In the genomic region with DNA sequence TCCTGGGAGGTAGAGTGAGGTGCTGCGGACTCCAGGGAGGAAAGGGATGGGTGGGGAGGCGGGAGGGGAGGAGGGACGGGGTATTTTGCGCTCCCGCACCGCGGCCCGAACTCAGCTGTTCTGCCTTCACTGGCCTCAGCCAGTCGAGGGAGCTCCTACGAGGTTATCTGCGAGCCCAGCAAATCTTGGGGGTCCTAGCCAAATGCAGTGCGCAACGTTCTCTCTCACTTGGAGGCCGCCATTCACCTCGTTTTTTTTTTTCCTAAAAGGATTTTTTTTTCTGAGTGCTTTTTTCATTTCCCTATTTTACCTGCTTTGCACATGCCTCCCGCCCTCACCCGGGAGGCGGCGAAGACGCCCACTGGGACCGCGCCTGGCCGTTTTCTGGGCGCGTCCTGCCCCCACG, we compare ENCODE assay signal across 8 cellular contexts. TPM values are rescaled to one million over a fixed set of nuclear protein-coding genes. Genes with fewer than 3 reads are reported as not detected.
DNase-seq lines count a peak whose midpoint lies in the region; ATAC-seq and TF ChIP-seq lines count a peak whose summit lies in the region.

No MANE protein-coding gene starts in this region.

- DNase-seq in DMS79 treated with DMSO at 0.1 percent for 48 hours (lab: John Stamatoyannopoulos, UW), result peak; percentile 30
- DNase-seq in DMS79 (lab: John Stamatoyannopoulos, UW), result no peak
- no peak for DNase-seq in WTC11 (ENCODE audit: low spot score)
- peak; percentile 31 for DNase-seq in glutamatergic neuron
- no peak for DNase-seq in smooth muscle cell (lab: John Stamatoyannopoulos, UW; ENCODE audit: unreplicated experiment)
- DNase-seq in AG20443 (ENCODE audit: low spot score), result no peak
- no peak for DNase-seq in NCI-H748 treated with DMSO at 0.1 percent for 48 hours (lab: John Stamatoyannopoulos, UW)

- peaks cover 30% of the 10 kb centered on the region for H3K79me2 ChIP-seq in smooth muscle cell (ENCODE audit: low read depth)

- 2% methylated on average over 18 of the region's 26 CpGs for WGBS in smooth muscle cell (ENCODE audit: low lambda C conversion rate)

- H3K4me2 ChIP-seq in smooth muscle cell, result peak overlapping the region; percentile 99

- no peak for ATAC-seq in WTC11
- ATAC-seq in HG03196 (IDR thresholded peaks at IDR 0.05; ENCODE audit: unreplicated experiment), result no peak

- peak overlapping the region; percentile 36 for H3K9ac ChIP-seq in smooth muscle cell (ENCODE audit: low read depth)

- TF ChIP-seq CTCF in WTC11 (IDR thresholded peaks at IDR 0.05) (no peak), glutamatergic neuron (IDR thresholded peaks at IDR 0.05; ENCODE audit: partially characterized antibody, unreplicated experiment) (no peak), smooth muscle cell (IDR thresholded peaks at IDR 0.05; ENCODE audit: borderline replicate concordance, insufficient read depth, poor library complexity, severe bottlenecking) (no peak)

- peaks cover 28% of the 10 kb centered on the region for H3K27me3 ChIP-seq in smooth muscle cell (ENCODE audit: low read depth)

- no peaks in the 10 kb centered on the region for H3K9me3 Mint-ChIP-seq in WTC11
- H3K9me3 Mint-ChIP-seq in glutamatergic neuron (ENCODE audit: unreplicated experiment), result peaks cover 12% of the 10 kb centered on the region

- H4K20me1 ChIP-seq in smooth muscle cell (ENCODE audit: low read depth), result peaks cover 35% of the 10 kb centered on the region

- H3K27ac ChIP-seq in smooth muscle cell (ENCODE audit: low read depth), result peak overlapping the region; percentile 33

- H3K27ac Mint-ChIP-seq in WTC11 (no peak overlapping the region), glutamatergic neuron (ENCODE audit: unreplicated experiment) (no peak overlapping the region)

- peaks cover 54% of the 10 kb centered on the region for H3K27me3 Mint-ChIP-seq in WTC11 (ENCODE audit: low read depth)
- H3K27me3 Mint-ChIP-seq in glutamatergic neuron (ENCODE audit: unreplicated experiment), result peaks cover 20% of the 10 kb centered on the region

- H3K4me3 ChIP-seq in smooth muscle cell, result peak overlapping the region; percentile 88

- H3K4me1 Mint-ChIP-seq in WTC11 (peaks cover 39% of the 10 kb centered on the region), glutamatergic neuron (ENCODE audit: low read depth, unreplicated experiment) (peaks cover 10% of the 10 kb centered on the region)

- H3K4me3 Mint-ChIP-seq in WTC11, result peak overlapping the region; percentile 71
- peak overlapping the region; percentile 83 for H3K4me3 Mint-ChIP-seq in glutamatergic neuron (ENCODE audit: unreplicated experiment)

- H3K36me3 Mint-ChIP-seq in WTC11 (peaks cover 10% of the 10 kb centered on the region), glutamatergic neuron (ENCODE audit: unreplicated experiment) (no peaks in the 10 kb centered on the region)

- POLR2A ChIA-PET in WTC11 (lab: Charles Lee), result interaction anchor here (1.7 kb wide), 1 partner anchor 13 kb away, joined by 5 read pairs; no protein-coding TSS in a partner anchor

- CTCF ChIA-PET in WTC11 (lab: Charles Lee), result interaction anchor here (0.8 to 2.1 kb wide), 3 partner anchors 13 to 106 kb away, joined by 3 to 6 read pairs (median 5); no protein-coding TSS in a partner anchor

- peak overlapping the region; percentile 91 for H2AFZ ChIP-seq in smooth muscle cell (ENCODE audit: low read depth)

- H3K4me1 ChIP-seq in smooth muscle cell (ENCODE audit: low read depth), result peaks cover 28% of the 10 kb centered on the region

- no peaks in the 10 kb centered on the region for H3K36me3 ChIP-seq in smooth muscle cell (ENCODE audit: low read depth)

- no peaks in the 10 kb centered on the region for H3F3A ChIP-seq in smooth muscle cell (ENCODE audit: low read depth)

- H3K9me3 ChIP-seq in smooth muscle cell (replicated peaks; ENCODE audit: low read depth), result no peaks in the 10 kb centered on the region

TF ChIP-seq in WTC11, 78 proteins besides CTCF, POLR2A, EP300 and RAD21 (continues in another document):
- no peak for TF ChIP-seq ZNF232 (CRISPR knock-in tag; IDR thresholded peaks at IDR 0.05)
- TF ChIP-seq, protein P1, sequence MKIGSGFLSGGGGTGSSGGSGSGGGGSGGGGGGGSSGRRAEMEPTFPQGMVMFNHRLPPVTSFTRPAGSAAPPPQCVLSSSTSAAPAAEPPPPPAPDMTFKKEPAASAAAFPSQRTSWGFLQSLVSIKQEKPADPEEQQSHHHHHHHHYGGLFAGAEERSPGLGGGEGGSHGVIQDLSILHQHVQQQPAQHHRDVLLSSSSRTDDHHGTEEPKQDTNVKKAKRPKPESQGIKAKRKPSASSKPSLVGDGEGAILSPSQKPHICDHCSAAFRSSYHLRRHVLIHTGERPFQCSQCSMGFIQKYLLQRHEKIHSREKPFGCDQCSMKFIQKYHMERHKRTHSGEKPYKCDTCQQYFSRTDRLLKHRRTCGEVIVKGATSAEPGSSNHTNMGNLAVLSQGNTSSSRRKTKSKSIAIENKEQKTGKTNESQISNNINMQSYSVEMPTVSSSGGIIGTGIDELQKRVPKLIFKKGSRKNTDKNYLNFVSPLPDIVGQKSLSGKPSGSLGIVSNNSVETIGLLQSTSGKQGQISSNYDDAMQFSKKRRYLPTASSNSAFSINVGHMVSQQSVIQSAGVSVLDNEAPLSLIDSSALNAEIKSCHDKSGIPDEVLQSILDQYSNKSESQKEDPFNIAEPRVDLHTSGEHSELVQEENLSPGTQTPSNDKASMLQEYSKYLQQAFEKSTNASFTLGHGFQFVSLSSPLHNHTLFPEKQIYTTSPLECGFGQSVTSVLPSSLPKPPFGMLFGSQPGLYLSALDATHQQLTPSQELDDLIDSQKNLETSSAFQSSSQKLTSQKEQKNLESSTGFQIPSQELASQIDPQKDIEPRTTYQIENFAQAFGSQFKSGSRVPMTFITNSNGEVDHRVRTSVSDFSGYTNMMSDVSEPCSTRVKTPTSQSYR (CRISPR knock-in tag; IDR thresholded peaks at IDR 0.05), result no peak
- TF ChIP-seq ZNF263 (CRISPR knock-in tag; IDR thresholded peaks at IDR 0.05; ENCODE audit: low read depth), result no peak
- TF ChIP-seq FOXJ3 (CRISPR knock-in tag; IDR thresholded peaks at IDR 0.05; ENCODE audit: borderline replicate concordance), result no peak
- TF ChIP-seq ZNF138 (CRISPR knock-in tag; conservative IDR thresholded peaks at IDR 0.05), result no peak
- TF ChIP-seq, protein P2, sequence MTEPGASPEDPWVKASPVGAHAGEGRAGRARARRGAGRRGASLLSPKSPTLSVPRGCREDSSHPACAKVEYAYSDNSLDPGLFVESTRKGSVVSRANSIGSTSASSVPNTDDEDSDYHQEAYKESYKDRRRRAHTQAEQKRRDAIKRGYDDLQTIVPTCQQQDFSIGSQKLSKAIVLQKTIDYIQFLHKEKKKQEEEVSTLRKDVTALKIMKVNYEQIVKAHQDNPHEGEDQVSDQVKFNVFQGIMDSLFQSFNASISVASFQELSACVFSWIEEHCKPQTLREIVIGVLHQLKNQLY (CRISPR knock-in tag; IDR thresholded peaks at IDR 0.05), result no peak
- TF ChIP-seq, protein P3, sequence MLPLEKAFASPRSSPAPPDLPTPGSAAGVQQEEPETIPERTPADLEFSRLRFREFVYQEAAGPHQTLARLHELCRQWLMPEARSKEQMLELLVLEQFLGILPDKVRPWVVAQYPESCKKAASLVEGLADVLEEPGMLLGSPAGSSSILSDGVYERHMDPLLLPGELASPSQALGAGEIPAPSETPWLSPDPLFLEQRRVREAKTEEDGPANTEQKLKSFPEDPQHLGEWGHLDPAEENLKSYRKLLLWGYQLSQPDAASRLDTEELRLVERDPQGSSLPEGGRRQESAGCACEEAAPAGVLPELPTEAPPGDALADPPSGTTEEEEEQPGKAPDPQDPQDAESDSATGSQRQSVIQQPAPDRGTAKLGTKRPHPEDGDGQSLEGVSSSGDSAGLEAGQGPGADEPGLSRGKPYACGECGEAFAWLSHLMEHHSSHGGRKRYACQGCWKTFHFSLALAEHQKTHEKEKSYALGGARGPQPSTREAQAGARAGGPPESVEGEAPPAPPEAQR (CRISPR knock-in tag; IDR thresholded peaks at IDR 0.05), result no peak
- TF ChIP-seq, protein P4, sequence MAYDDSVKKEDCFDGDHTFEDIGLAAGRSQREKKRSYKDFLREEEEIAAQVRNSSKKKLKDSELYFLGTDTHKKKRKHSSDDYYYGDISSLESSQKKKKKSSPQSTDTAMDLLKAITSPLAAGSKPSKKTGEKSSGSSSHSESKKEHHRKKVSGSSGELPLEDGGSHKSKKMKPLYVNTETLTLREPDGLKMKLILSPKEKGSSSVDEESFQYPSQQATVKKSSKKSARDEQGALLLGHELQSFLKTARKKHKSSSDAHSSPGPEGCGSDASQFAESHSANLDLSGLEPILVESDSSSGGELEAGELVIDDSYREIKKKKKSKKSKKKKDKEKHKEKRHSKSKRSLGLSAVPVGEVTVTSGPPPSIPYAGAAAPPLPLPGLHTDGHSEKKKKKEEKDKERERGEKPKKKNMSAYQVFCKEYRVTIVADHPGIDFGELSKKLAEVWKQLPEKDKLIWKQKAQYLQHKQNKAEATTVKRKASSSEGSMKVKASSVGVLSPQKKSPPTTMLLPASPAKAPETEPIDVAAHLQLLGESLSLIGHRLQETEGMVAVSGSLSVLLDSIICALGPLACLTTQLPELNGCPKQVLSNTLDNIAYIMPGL (CRISPR knock-in tag; IDR thresholded peaks at IDR 0.05), result no peak
- TF ChIP-seq ATF1 (CRISPR knock-in tag; IDR thresholded peaks at IDR 0.05), result no peak

RNA-seq across cellular contexts. Expression of a gene that starts 0.9 kb away (rescaled TPM):
- total RNA-seq in WTC11 (2021), result 19.3 to 20.8 TPM (median 20.7 TPM) in 3 replicates
- 20.0 TPM for total RNA-seq in glutamatergic neuron (ENCODE audit: unreplicated experiment)
- total RNA-seq in smooth muscle cell, result 7.2 and 10.0 TPM in 2 replicates
- 4.9 and 6.6 TPM in 2 replicates for polyA plus RNA-seq in smooth muscle cell

Comparison
In these comparisons a context has a peak if more than half of its experiments do, and no peak if none do; other contexts are left out.
1. DNase-seq: peak in DMS79 treated with DMSO at 0.1 percent for 48 hours (single experiment) and glutamatergic neuron (single experiment); none in DMS79 (single experiment), WTC11 (single experiment), smooth muscle cell (single experiment), AG20443 (single experiment) and NCI-H748 treated with DMSO at 0.1 percent for 48 hours (single experiment).